In the genomic region with DNA sequence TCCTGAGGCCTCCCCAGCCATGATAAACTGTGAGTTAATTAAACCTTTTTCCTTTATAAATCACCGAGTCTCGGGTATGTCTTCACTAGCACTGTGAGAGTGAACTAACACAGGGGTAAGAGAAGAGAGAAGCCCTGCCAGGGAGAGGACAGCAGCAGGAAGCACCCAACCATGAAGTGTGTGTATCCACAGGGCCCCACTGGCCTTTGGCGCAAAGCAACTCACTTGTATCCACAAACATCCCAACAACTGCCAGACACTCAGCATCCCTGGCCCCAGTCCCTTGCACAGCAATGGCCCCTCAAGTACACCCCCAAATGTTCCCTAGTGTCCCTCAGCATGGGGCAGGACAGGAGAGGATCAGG, we compare ENCODE assay signal across 2 cellular contexts.
TF ChIP-seq lines count a peak whose summit lies in the region.

No MANE protein-coding gene starts in this region.

TF ChIP-seq in HCT116, 20 proteins besides CTCF, POLR2A, EP300 and RAD21:
- no peak for TF ChIP-seq SIN3A (IDR thresholded peaks at IDR 0.05; ENCODE audit: low read depth)
- no peak for TF ChIP-seq FOSL1 (IDR thresholded peaks at IDR 0.05; ENCODE audit: low read depth)
- no peak for TF ChIP-seq EZH2phosphoT487 (IDR thresholded peaks at IDR 0.05; ENCODE audit: borderline replicate concordance)
- TF ChIP-seq ATF3 (IDR thresholded peaks at IDR 0.05): no peak
- no peak for TF ChIP-seq ZFX (IDR thresholded peaks at IDR 0.05)
- no peak for TF ChIP-seq YY1 (IDR thresholded peaks at IDR 0.05; ENCODE audit: extremely low read depth, insufficient replicate concordance, low read depth, low read length)
- no peak for TF ChIP-seq CBX3 (IDR thresholded peaks at IDR 0.05; ENCODE audit: low read depth)
- TF ChIP-seq CEBPB (IDR thresholded peaks at IDR 0.05; ENCODE audit: low read depth): no peak
- no peak for TF ChIP-seq EGR1 (IDR thresholded peaks at IDR 0.05; ENCODE audit: low read depth)
- TF ChIP-seq TCF7L2 (IDR thresholded peaks at IDR 0.05; ENCODE audit: borderline replicate concordance, extremely low read depth, insufficient read depth, insufficient read length): no peak
- no peak for TF ChIP-seq JUND (IDR thresholded peaks at IDR 0.05)
- TF ChIP-seq, protein P1, sequence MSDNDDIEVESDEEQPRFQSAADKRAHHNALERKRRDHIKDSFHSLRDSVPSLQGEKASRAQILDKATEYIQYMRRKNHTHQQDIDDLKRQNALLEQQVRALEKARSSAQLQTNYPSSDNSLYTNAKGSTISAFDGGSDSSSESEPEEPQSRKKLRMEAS (IDR thresholded peaks at IDR 0.05): no peak
- no peak for TF ChIP-seq SP1 (IDR thresholded peaks at IDR 0.05; ENCODE audit: low read depth)
- TF ChIP-seq EZH2 (IDR thresholded peaks at IDR 0.05): no peak
- no peak for TF ChIP-seq REST (IDR thresholded peaks at IDR 0.05; ENCODE audit: low read depth)
- TF ChIP-seq SRF (IDR thresholded peaks at IDR 0.05; ENCODE audit: low read depth): no peak

TF ChIP-seq in H1, 55 proteins besides CTCF, POLR2A, EP300 and RAD21:
- TF ChIP-seq GABPA (IDR thresholded peaks at IDR 0.05; ENCODE audit: borderline replicate concordance, insufficient read depth, low read length) (no peak), ZNF274 (IDR thresholded peaks at IDR 0.05; ENCODE audit: borderline replicate concordance, extremely low read depth, low read length) (no peak), BACH1 (IDR thresholded peaks at IDR 0.05; ENCODE audit: low read length) (no peak), FOSL1 (IDR thresholded peaks at IDR 0.05; ENCODE audit: insufficient read depth, low read depth, low read length) (no peak)
